ENCODE assay signal across 1 cellular context in the genomic region with DNA sequence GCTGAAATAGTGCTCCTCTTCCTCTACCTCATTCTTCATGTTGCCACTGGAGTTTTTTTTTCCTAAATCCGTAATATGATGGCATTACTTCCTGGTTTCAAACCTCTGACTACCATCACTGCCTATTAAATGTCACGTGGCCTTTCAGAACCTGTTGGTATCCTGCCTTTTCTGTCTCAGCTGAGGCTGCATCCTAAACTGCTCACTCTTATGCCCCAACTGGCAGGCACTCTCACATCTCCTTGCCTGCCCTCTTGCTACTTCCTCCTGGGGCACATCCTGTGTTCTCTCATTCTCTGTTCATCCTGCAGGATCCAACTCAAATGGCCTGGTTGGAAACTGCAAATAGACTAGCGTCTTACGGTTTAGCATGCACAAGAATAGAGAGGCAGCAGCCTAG.
TF ChIP-seq lines count a peak whose summit lies in the region.

No MANE protein-coding gene starts in this region.

TF ChIP-seq in K562, 482 proteins besides CTCF, POLR2A, EP300 and RAD21 (continued from another document and continues in another):
- TF ChIP-seq, protein P1, sequence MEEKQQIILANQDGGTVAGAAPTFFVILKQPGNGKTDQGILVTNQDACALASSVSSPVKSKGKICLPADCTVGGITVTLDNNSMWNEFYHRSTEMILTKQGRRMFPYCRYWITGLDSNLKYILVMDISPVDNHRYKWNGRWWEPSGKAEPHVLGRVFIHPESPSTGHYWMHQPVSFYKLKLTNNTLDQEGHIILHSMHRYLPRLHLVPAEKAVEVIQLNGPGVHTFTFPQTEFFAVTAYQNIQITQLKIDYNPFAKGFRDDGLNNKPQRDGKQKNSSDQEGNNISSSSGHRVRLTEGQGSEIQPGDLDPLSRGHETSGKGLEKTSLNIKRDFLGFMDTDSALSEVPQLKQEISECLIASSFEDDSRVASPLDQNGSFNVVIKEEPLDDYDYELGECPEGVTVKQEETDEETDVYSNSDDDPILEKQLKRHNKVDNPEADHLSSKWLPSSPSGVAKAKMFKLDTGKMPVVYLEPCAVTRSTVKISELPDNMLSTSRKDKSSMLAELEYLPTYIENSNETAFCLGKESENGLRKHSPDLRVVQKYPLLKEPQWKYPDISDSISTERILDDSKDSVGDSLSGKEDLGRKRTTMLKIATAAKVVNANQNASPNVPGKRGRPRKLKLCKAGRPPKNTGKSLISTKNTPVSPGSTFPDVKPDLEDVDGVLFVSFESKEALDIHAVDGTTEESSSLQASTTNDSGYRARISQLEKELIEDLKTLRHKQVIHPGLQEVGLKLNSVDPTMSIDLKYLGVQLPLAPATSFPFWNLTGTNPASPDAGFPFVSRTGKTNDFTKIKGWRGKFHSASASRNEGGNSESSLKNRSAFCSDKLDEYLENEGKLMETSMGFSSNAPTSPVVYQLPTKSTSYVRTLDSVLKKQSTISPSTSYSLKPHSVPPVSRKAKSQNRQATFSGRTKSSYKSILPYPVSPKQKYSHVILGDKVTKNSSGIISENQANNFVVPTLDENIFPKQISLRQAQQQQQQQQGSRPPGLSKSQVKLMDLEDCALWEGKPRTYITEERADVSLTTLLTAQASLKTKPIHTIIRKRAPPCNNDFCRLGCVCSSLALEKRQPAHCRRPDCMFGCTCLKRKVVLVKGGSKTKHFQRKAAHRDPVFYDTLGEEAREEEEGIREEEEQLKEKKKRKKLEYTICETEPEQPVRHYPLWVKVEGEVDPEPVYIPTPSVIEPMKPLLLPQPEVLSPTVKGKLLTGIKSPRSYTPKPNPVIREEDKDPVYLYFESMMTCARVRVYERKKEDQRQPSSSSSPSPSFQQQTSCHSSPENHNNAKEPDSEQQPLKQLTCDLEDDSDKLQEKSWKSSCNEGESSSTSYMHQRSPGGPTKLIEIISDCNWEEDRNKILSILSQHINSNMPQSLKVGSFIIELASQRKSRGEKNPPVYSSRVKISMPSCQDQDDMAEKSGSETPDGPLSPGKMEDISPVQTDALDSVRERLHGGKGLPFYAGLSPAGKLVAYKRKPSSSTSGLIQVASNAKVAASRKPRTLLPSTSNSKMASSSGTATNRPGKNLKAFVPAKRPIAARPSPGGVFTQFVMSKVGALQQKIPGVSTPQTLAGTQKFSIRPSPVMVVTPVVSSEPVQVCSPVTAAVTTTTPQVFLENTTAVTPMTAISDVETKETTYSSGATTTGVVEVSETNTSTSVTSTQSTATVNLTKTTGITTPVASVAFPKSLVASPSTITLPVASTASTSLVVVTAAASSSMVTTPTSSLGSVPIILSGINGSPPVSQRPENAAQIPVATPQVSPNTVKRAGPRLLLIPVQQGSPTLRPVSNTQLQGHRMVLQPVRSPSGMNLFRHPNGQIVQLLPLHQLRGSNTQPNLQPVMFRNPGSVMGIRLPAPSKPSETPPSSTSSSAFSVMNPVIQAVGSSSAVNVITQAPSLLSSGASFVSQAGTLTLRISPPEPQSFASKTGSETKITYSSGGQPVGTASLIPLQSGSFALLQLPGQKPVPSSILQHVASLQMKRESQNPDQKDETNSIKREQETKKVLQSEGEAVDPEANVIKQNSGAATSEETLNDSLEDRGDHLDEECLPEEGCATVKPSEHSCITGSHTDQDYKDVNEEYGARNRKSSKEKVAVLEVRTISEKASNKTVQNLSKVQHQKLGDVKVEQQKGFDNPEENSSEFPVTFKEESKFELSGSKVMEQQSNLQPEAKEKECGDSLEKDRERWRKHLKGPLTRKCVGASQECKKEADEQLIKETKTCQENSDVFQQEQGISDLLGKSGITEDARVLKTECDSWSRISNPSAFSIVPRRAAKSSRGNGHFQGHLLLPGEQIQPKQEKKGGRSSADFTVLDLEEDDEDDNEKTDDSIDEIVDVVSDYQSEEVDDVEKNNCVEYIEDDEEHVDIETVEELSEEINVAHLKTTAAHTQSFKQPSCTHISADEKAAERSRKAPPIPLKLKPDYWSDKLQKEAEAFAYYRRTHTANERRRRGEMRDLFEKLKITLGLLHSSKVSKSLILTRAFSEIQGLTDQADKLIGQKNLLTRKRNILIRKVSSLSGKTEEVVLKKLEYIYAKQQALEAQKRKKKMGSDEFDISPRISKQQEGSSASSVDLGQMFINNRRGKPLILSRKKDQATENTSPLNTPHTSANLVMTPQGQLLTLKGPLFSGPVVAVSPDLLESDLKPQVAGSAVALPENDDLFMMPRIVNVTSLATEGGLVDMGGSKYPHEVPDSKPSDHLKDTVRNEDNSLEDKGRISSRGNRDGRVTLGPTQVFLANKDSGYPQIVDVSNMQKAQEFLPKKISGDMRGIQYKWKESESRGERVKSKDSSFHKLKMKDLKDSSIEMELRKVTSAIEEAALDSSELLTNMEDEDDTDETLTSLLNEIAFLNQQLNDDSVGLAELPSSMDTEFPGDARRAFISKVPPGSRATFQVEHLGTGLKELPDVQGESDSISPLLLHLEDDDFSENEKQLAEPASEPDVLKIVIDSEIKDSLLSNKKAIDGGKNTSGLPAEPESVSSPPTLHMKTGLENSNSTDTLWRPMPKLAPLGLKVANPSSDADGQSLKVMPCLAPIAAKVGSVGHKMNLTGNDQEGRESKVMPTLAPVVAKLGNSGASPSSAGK (IDR thresholded peaks at IDR 0.05), result peak; percentile 35
- TF ChIP-seq MTF1 (CRISPR knock-in tag; IDR thresholded peaks at IDR 0.05; ENCODE audit: borderline replicate concordance) (no peak), CXXC5 (CRISPR knock-in tag; IDR thresholded peaks at IDR 0.05) (peak; percentile 32; the same call in 1 of the 2 replicates), ETV1 (tag; conservative IDR thresholded peaks at IDR 0.05; ENCODE audit: low read depth) (peak; percentile 52; the same call in 1 of the 2 replicates), ADNP (tag; IDR thresholded peaks at IDR 0.05) (peak; percentile 29; the same call in 1 of the 2 replicates), KAT2B (IDR thresholded peaks at IDR 0.05; ENCODE audit: low read depth, low read length) (no peak), SIN3B (IDR thresholded peaks at IDR 0.05; ENCODE audit: low read depth) (no peak), ZFP30 (CRISPR knock-in tag; IDR thresholded peaks at IDR 0.05; ENCODE audit: borderline replicate concordance) (no peak), DACH1 (IDR thresholded peaks at IDR 0.05; ENCODE audit: partially characterized antibody) (no peak), PCBP1 (IDR thresholded peaks at IDR 0.05; ENCODE audit: low read depth, low read length, poor library complexity, severe bottlenecking) (no peak), SMAD4 (CRISPR knock-in tag; conservative IDR thresholded peaks at IDR 0.05) (0 out of 2 replicates have a peak, but pooled peaks have one; percentile 25), ZNF311 (CRISPR knock-in tag; IDR thresholded peaks at IDR 0.05) (0 out of 2 replicates have a peak, but pooled peaks have one; percentile 17), NR2C1 (IDR thresholded peaks at IDR 0.05) (no peak), NR2C1 (tag; IDR thresholded peaks at IDR 0.05) (peak; percentile 48; the same call in 1 of the 2 replicates), GATA2 (CRISPR knock-in tag; IDR thresholded peaks at IDR 0.05) (no peak)
- TF ChIP-seq, protein P2, sequence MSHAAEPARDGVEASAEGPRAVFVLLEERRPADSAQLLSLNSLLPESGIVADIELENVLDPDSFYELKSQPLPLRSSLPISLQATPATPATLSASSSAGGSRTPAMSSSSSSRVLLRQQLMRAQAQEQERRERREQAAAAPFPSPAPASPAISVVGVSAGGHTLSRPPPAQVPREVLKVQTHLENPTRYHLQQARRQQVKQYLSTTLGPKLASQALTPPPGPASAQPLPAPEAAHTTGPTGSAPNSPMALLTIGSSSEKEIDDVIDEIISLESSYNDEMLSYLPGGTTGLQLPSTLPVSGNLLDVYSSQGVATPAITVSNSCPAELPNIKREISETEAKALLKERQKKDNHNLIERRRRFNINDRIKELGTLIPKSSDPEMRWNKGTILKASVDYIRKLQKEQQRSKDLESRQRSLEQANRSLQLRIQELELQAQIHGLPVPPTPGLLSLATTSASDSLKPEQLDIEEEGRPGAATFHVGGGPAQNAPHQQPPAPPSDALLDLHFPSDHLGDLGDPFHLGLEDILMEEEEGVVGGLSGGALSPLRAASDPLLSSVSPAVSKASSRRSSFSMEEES (CRISPR knock-in tag; IDR thresholded peaks at IDR 0.05), result peak; percentile 41
- TF ChIP-seq, protein P3, sequence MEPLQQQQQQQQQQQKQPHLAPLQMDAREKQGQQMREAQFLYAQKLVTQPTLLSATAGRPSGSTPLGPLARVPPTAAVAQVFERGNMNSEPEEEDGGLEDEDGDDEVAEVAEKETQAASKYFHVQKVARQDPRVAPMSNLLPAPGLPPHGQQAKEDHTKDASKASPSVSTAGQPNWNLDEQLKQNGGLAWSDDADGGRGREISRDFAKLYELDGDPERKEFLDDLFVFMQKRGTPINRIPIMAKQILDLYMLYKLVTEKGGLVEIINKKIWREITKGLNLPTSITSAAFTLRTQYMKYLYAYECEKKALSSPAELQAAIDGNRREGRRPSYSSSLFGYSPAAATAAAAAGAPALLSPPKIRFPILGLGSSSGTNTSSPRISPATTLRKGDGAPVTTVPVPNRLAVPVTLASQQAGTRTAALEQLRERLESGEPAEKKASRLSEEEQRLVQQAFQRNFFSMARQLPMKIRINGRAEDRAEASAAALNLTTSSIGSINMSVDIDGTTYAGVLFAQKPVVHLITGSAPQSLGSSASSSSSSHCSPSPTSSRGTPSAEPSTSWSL (CRISPR knock-in tag; IDR thresholded peaks at IDR 0.05; ENCODE audit: borderline replicate concordance), result no peak
- TF ChIP-seq, protein P4, sequence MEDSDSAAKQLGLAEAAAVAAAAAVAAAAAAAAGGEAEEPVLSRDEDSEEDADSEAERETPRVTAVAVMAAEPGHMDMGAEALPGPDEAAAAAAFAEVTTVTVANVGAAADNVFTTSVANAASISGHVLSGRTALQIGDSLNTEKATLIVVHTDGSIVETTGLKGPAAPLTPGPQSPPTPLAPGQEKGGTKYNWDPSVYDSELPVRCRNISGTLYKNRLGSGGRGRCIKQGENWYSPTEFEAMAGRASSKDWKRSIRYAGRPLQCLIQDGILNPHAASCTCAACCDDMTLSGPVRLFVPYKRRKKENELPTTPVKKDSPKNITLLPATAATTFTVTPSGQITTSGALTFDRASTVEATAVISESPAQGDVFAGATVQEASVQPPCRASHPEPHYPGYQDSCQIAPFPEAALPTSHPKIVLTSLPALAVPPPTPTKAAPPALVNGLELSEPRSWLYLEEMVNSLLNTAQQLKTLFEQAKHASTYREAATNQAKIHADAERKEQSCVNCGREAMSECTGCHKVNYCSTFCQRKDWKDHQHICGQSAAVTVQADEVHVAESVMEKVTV (CRISPR knock-in tag; IDR thresholded peaks at IDR 0.05), result no peak
- TF ChIP-seq, protein P5, sequence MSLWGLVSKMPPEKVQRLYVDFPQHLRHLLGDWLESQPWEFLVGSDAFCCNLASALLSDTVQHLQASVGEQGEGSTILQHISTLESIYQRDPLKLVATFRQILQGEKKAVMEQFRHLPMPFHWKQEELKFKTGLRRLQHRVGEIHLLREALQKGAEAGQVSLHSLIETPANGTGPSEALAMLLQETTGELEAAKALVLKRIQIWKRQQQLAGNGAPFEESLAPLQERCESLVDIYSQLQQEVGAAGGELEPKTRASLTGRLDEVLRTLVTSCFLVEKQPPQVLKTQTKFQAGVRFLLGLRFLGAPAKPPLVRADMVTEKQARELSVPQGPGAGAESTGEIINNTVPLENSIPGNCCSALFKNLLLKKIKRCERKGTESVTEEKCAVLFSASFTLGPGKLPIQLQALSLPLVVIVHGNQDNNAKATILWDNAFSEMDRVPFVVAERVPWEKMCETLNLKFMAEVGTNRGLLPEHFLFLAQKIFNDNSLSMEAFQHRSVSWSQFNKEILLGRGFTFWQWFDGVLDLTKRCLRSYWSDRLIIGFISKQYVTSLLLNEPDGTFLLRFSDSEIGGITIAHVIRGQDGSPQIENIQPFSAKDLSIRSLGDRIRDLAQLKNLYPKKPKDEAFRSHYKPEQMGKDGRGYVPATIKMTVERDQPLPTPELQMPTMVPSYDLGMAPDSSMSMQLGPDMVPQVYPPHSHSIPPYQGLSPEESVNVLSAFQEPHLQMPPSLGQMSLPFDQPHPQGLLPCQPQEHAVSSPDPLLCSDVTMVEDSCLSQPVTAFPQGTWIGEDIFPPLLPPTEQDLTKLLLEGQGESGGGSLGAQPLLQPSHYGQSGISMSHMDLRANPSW (CRISPR knock-in tag; IDR thresholded peaks at IDR 0.05), result no peak
- TF ChIP-seq, protein P6, sequence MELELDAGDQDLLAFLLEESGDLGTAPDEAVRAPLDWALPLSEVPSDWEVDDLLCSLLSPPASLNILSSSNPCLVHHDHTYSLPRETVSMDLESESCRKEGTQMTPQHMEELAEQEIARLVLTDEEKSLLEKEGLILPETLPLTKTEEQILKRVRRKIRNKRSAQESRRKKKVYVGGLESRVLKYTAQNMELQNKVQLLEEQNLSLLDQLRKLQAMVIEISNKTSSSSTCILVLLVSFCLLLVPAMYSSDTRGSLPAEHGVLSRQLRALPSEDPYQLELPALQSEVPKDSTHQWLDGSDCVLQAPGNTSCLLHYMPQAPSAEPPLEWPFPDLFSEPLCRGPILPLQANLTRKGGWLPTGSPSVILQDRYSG (tag; conservative IDR thresholded peaks at IDR 0.05; ENCODE audit: low read depth), result 0 out of 2 replicates have a peak, but pooled peaks have one; percentile 29
- TF ChIP-seq, protein P7, sequence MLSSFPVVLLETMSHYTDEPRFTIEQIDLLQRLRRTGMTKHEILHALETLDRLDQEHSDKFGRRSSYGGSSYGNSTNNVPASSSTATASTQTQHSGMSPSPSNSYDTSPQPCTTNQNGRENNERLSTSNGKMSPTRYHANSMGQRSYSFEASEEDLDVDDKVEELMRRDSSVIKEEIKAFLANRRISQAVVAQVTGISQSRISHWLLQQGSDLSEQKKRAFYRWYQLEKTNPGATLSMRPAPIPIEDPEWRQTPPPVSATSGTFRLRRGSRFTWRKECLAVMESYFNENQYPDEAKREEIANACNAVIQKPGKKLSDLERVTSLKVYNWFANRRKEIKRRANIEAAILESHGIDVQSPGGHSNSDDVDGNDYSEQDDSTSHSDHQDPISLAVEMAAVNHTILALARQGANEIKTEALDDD (IDR thresholded peaks at IDR 0.05), result 0 out of 2 replicates have a peak, but pooled peaks have one; percentile 22
